In the genomic region with DNA sequence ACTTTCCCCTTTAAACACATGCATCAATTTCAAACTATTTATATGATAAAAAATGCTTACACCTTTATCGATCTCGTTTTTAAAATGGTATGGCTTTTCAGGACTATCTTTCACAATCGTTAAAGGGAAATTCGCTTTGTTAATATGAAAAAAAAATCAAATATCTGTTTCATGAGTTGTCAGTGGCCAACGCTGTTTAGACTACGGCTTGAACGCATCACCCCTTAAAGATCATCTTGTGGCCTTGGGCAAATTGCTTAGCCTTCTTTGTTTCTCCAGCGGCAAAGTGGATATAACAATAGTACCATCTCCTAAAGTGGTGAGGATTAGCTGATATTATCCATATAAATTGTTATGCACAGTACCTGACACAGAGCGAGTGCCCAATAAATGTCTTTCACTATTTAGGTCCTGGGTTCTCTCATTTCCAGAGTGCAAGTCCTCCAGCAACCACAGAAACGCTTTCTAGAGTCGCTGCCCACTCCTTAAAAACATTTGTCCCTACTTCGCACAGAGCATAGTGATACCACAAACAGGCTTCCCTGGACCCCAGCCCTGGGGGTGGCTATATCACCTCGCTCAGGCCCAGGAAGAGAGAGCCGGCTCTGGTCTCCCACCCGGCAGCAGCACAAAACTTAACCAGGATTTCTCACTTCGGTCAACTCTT, we compare ENCODE assay signal across 8 cellular contexts. TPM values are rescaled to one million over a fixed set of nuclear protein-coding genes. Genes with fewer than 3 reads are reported as not detected.
DNase-seq lines count a peak whose midpoint lies in the region; ATAC-seq and TF ChIP-seq lines count a peak whose summit lies in the region.

No MANE protein-coding gene starts in this region.

- H3K27ac Mint-ChIP-seq in osteocyte (ENCODE audit: unreplicated experiment), result peak overlapping the region; percentile 57

- H3K27me3 ChIP-seq in esophagus squamous epithelium, result no peaks in the 10 kb centered on the region

- peaks cover 6% of the 10 kb centered on the region for H3K27me3 Mint-ChIP-seq in osteocyte (ENCODE audit: unreplicated experiment)

- TF ChIP-seq CTCF in 22Rv1 (IDR thresholded peaks at IDR 0.05), result no peak
- no peak for TF ChIP-seq CTCF in esophagus squamous epithelium (IDR thresholded peaks at IDR 0.05)
- TF ChIP-seq CTCF in osteocyte (IDR thresholded peaks at IDR 0.05), result no peak

- peak; percentile 1 for ATAC-seq in GM19438 (IDR thresholded peaks at IDR 0.05; ENCODE audit: low read depth, unreplicated experiment)

- H3K4me1 ChIP-seq in esophagus squamous epithelium, result peaks cover 6 to 40% (median 8%) of the 10 kb centered on the region in 3 donors

- H3K4me3 Mint-ChIP-seq in osteocyte (ENCODE audit: unreplicated experiment), result peak overlapping the region; percentile 89

- peaks cover 21% of the 10 kb centered on the region for H3K4me1 Mint-ChIP-seq in osteocyte (ENCODE audit: unreplicated experiment)

- no peaks in the 10 kb centered on the region for H3K9me3 ChIP-seq in esophagus squamous epithelium

- H3K36me3 Mint-ChIP-seq in osteocyte (ENCODE audit: unreplicated experiment), result no peaks in the 10 kb centered on the region

- WGBS in esophagus squamous epithelium, 2 donors, result 23 to 38% methylated on average over 9 to 11 of the region's 16 CpGs

- peak overlapping the region; percentile 53 to 90 (median 86) for H3K4me3 ChIP-seq in esophagus squamous epithelium

- intact Hi-C loops in esophagus squamous epithelium (cut with DNase I), result no loop called here

- no peaks in the 10 kb centered on the region for H3K9me3 Mint-ChIP-seq in osteocyte (ENCODE audit: unreplicated experiment)

- H3K27ac ChIP-seq in 22Rv1 (peak overlapping the region; percentile 81), esophagus squamous epithelium (peak overlapping the region; percentile 81 to 92 (median 87))

- no peak for TF ChIP-seq POLR2A in esophagus squamous epithelium (IDR thresholded peaks at IDR 0.05)

- no peaks in the 10 kb centered on the region for H3K36me3 ChIP-seq in esophagus squamous epithelium

- DNase-seq in RPMI8226 (peak; percentile 47), esophagus squamous epithelium (lab: John Stamatoyannopoulos, UW) (no peak), osteocyte (ENCODE audit: extremely low spot score, unreplicated experiment) (no peak), cerebellar nuclear complex (lab: John Stamatoyannopoulos, UW) (no peak), midbrain (lab: John Stamatoyannopoulos, UW) (no peak), SKM-1 (lab: John Stamatoyannopoulos, UW; ENCODE audit: unreplicated experiment) (no peak)

RNA-seq across cellular contexts. Expression of a gene that starts 0.9 kb away (rescaled TPM):
- total RNA-seq in esophagus squamous epithelium (10 to 100 TPM; 12.6 to 24.0 (median 17.2) TPM), osteocyte (3.0 and 3.8 TPM in 2 replicates)
